7 cellular contexts compared by ENCODE assay signal in genomic region chr3:168847293-168847883, GRCh38.
A peak's percentile ranks its signal among the peaks of the same experiment; 100 is the strongest.
DNase-seq lines count a peak whose midpoint lies in the region; FAIRE-seq and TF ChIP-seq lines count a peak whose summit lies in the region.

No MANE protein-coding gene starts in this region.

- TF ChIP-seq CTCF in GM12865 (IDR thresholded peaks at IDR 0.05; ENCODE audit: insufficient read depth, low read depth, low read length, missing control alignments) (peak; percentile 34), VCaP (conservative IDR thresholded peaks at IDR 0.05) (peak; percentile 80), tibial nerve (IDR thresholded peaks at IDR 0.05) (peak; percentile 31 to 52 (median 47))

- H3K27ac ChIP-seq in VCaP: no peak overlapping the region
- no peak overlapping the region for H3K27ac ChIP-seq in tibial nerve
- H3K27ac ChIP-seq in effector memory CD4-positive, alpha-beta T cell (ENCODE audit: insufficient read depth, low read length, poor library complexity, severe bottlenecking): no peak overlapping the region

- no peak for TF ChIP-seq POLR2A in H54 (IDR thresholded peaks at IDR 0.05; ENCODE audit: low read depth, low read length)
- no peak for TF ChIP-seq POLR2A in tibial nerve (IDR thresholded peaks at IDR 0.05)

- H3K4me3 ChIP-seq in GM12865 (ENCODE audit: low read depth, low read length) (no peak overlapping the region), tibial nerve (no peak overlapping the region)
- H3K4me3 ChIP-seq in effector memory CD4-positive, alpha-beta T cell (ENCODE audit: insufficient read depth, low read depth, low read length, poor library complexity, severe bottlenecking): no peak overlapping the region

- 12 to 13% methylated on average over 7 of the region's 7 CpGs for WGBS in tibial nerve, 2 donors

- H3K36me3 ChIP-seq in tibial nerve: no peaks in the 10 kb centered on the region
- H3K36me3 ChIP-seq in effector memory CD4-positive, alpha-beta T cell (ENCODE audit: control insufficient read depth, insufficient read depth, low read length): no peaks in the 10 kb centered on the region

- FAIRE-seq in H54 (lab: Jason Lieb, UNC): no peak

- no peaks in the 10 kb centered on the region for H3K9me3 ChIP-seq in tibial nerve
- H3K9me3 ChIP-seq in effector memory CD4-positive, alpha-beta T cell (ENCODE audit: control insufficient read depth, low read length): no peaks in the 10 kb centered on the region

- no peak for TF ChIP-seq EP300 in tibial nerve (IDR thresholded peaks at IDR 0.05)

- peaks cover 0 to 7% of the 10 kb centered on the region in 2 donors for H3K27me3 ChIP-seq in tibial nerve
- no peaks in the 10 kb centered on the region for H3K27me3 ChIP-seq in effector memory CD4-positive, alpha-beta T cell (replicated peaks; ENCODE audit: control insufficient read depth, insufficient read depth, low read length, poor library complexity, severe bottlenecking)

- peaks cover 0 to 5% (median 0%) of the 10 kb centered on the region in 4 donors for H3K4me1 ChIP-seq in tibial nerve
- H3K4me1 ChIP-seq in effector memory CD4-positive, alpha-beta T cell (ENCODE audit: control insufficient read depth, insufficient read depth, low read length, poor library complexity, severe bottlenecking): no peaks in the 10 kb centered on the region

- peak; percentile 59 for DNase-seq in GM12865 (ENCODE audit: low read depth)
- DNase-seq in H54 (ENCODE audit: insufficient read length, low spot score): peak; percentile 3
- peak; percentile 42 to 81 (median 47) for DNase-seq in NCI-H1417 (lab: John Stamatoyannopoulos, UW)
- DNase-seq in iPS DF 4.7 (ENCODE audit: extremely low read depth, low spot score): peak; percentile 41
- no peak for DNase-seq in tibial nerve (ENCODE audit: low spot score in 2 of 2)
- no peak for DNase-seq in effector memory CD4-positive, alpha-beta T cell

Comparison
In these comparisons a context has a peak if more than half of its experiments do, and no peak if none do; other contexts are left out.
1. DNase-seq: peak in GM12865 (single experiment), H54 (single experiment), NCI-H1417 (3 of 3) and iPS DF 4.7 (single experiment); none in tibial nerve (0 of 2) and effector memory CD4-positive, alpha-beta T cell (0 of 3).
2. Peak in every context shown above with its lines, with median percentiles within 50 percentile points of each other: CTCF ChIP-seq.